Comparison of ENCODE assay signal across 23 cellular contexts in genomic region chr12:77236066-77236465, GRCh38.
DNase-seq lines count a peak whose midpoint lies in the region; ATAC-seq and TF ChIP-seq lines count a peak whose summit lies in the region.
"Had no signal": no experiment of that assay in that cellular context is flagged by ENCODE, and none has a peak within 500 bp of the region (broad histone marks: within the 10 kb centered on the region; RNA-seq: fewer than 3 reads in every experiment).

No MANE protein-coding gene starts in this region.

- no peak for TF ChIP-seq CTCF in fibroblast of pulmonary artery (IDR thresholded peaks at IDR 0.05; ENCODE audit: low read length, missing control alignments)
- TF ChIP-seq CTCF in upper lobe of right lung (IDR thresholded peaks at IDR 0.05): no peak
- no peak for TF ChIP-seq CTCF in GM10248 (IDR thresholded peaks at IDR 0.05; ENCODE audit: control extremely low read depth, extremely low read depth, low read depth, missing control alignments)
- TF ChIP-seq CTCF in tibial artery (IDR thresholded peaks at IDR 0.05): no peak

- no peak overlapping the region for H3K4me3 ChIP-seq in fibroblast of pulmonary artery (replicated peaks; ENCODE audit: low read depth, low read length)
- no peak overlapping the region for H3K4me3 ChIP-seq in upper lobe of right lung
- no peak overlapping the region for H3K4me3 ChIP-seq in tibial artery

- CTCF ChIA-PET in GM10248 (lab: Yijun Ruan, JAX): no interaction called here

- H3K36me3 ChIP-seq in upper lobe of right lung: no peaks in the 10 kb centered on the region
- H3K36me3 ChIP-seq in tibial artery: no peaks in the 10 kb centered on the region

- intact Hi-C loops in upper lobe of right lung (cut with DNase I) (no loop called here), tibial artery (cut with DNase I; ENCODE audit: low total_unique reads) (no loop called here)

- no peak for ATAC-seq in upper lobe of right lung
- ATAC-seq: HCT116, Panc1, SK-N-SH treated with all-trans-retinoic acid at 6 μM for 48 hours had no signal

- H3K27me3 ChIP-seq in upper lobe of right lung: no peaks in the 10 kb centered on the region
- no peaks in the 10 kb centered on the region for H3K27me3 ChIP-seq in tibial artery

- H3K27ac ChIP-seq in upper lobe of right lung (no peak overlapping the region), tibial artery (no peak overlapping the region)
- H3K27ac ChIP-seq: C4-2B had no signal

- POLR2A ChIA-PET in GM10248 (lab: Yijun Ruan, JAX): no interaction called here

- H3K4me1 ChIP-seq in upper lobe of right lung (peaks cover 8% of the 10 kb centered on the region), tibial artery (peaks cover 0 to 12% (median 0%) of the 10 kb centered on the region in 4 donors)

- H3K9me3 ChIP-seq in upper lobe of right lung (no peaks in the 10 kb centered on the region), tibial artery (no peaks in the 10 kb centered on the region)

- DNase-seq in GM04503 (ENCODE audit: low read depth): peak; percentile 15
- peak; percentile 75 for DNase-seq in astrocyte of the hippocampus (ENCODE audit: low read depth, low spot score)
- peak; percentile 45 for DNase-seq in fibroblast of pulmonary artery (ENCODE audit: low read depth)
- DNase-seq in pons (ENCODE audit: low spot score): peak; percentile 6
- DNase-seq in upper lobe of right lung: no peak
- DNase-seq in GM10248 (ENCODE audit: extremely low spot score): no peak
- DNase-seq in tibial artery: no peak
- DNase-seq in NCI-H2107 (lab: John Stamatoyannopoulos, UW): no peak
- DNase-seq: ACHN; CD8-positive, alpha-beta memory T cell; KBM-7; MM.1S; NCI-H1048; NCI-H1417 treated with DMSO at 0.1 percent for 48 hours; NCI-H187; NCI-H510A treated with DMSO at 0.1 percent for 48 hours; NCI-H748 treated with DMSO at 0.1 percent for 48 hours; NK-92 treated with Interleukin-12 subunit alpha and Interleukin-12 subunit beta, amount 100 ng/mL, for 24 hours; SIG-M5 had no signal

Comparison
In these comparisons a context has a peak if more than half of its experiments do, and no peak if none do; other contexts are left out.
1. DNase-seq: peak in GM04503 (single experiment), astrocyte of the hippocampus (single experiment), fibroblast of pulmonary artery (single experiment) and pons (single experiment); none in upper lobe of right lung (single experiment), GM10248 (single experiment), tibial artery (0 of 2) and NCI-H2107 (single experiment).